Comparison of ENCODE assay signal across 9 cellular contexts in the genomic region with DNA sequence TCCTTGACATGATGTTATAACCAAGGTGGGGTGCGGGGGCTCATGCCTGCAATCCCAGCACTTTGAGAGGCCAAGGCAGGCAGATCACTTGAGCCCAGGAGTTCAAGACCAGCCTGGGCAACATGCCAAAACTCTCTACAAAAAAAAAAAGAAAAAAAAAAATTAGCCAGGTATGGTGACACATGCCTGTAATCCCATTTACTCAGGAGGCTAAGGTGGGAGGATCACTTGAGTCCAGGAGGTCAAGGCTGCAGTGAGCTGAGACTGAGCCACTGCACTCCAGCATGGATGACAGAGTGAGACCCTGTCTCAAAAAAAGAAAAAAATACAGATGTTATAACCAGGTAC. TPM values are rescaled to one million over a fixed set of nuclear protein-coding genes. Genes with fewer than 3 reads are reported as not detected.
DNase-seq lines count a peak whose midpoint lies in the region; ATAC-seq and TF ChIP-seq lines count a peak whose summit lies in the region.
"Not testable (repeated sequence)": the region's sequence is repeated elsewhere in the genome, so short reads cannot be mapped to it uniquely, and the experiment has no call there.
"Had no signal": no experiment of that assay in that cellular context is flagged by ENCODE, and none has a peak within 500 bp of the region (broad histone marks: within the 10 kb centered on the region; RNA-seq: fewer than 3 reads in every experiment).

No MANE protein-coding gene starts in this region.

- H3K27ac ChIP-seq in PC-3 (ENCODE audit: low read length) = peak overlapping the region; percentile 100
- H3K27ac ChIP-seq in epithelial cell of prostate = peak overlapping the region; percentile 65
- H3K27ac ChIP-seq in osteoblast (ENCODE audit: low read depth, low read length) = peak overlapping the region; percentile 24

- not testable (repeated sequence) for H2AFZ ChIP-seq in PC-3 (ENCODE audit: low read length); osteoblast (ENCODE audit: low read length)

- not testable (repeated sequence) for H3K4me3 ChIP-seq in PC-3 (ENCODE audit: low read length); osteoblast (ENCODE audit: insufficient read depth, low read length)

- not testable (repeated sequence) for ATAC-seq in PC-3

- not testable (repeated sequence) for H3K27me3 ChIP-seq in PC-3 (ENCODE audit: low read length); osteoblast (ENCODE audit: insufficient read depth, low read length)

- peaks cover 13% of the 10 kb centered on the region for H3K9me3 Mint-ChIP-seq in MCF 10A (ENCODE audit: unreplicated experiment)

- not testable (repeated sequence) for H3K36me3 ChIP-seq in PC-3 (ENCODE audit: low read depth, low read length); osteoblast (ENCODE audit: insufficient read depth, low read length)

- peaks cover 52% of the 10 kb centered on the region for H3K27me3 Mint-ChIP-seq in MCF 10A (ENCODE audit: insufficient read depth, unreplicated experiment)

- H3K9ac ChIP-seq in PC-3 (ENCODE audit: low read length) = peak overlapping the region; percentile 83

- intact Hi-C loops in PC-3 (cut with micrococcal nuclease) = loop anchor here (10.0 kb wide), 1 partner anchor 157 kb away; the partner anchor contains the start of gene CSTF2
- intact Hi-C loops in MCF 10A (cut with micrococcal nuclease) = not testable (repeated sequence)

- not testable (repeated sequence) for BruUV-seq in PC-3 (replicated peaks; lab: Mats Ljungman, UMichigan); MCF 10A (replicated peaks; lab: Mats Ljungman, UMichigan)

- H3K27ac Mint-ChIP-seq in MCF 10A (ENCODE audit: low read depth, unreplicated experiment) = peak overlapping the region; percentile 63

- not testable (repeated sequence) for H3K79me2 ChIP-seq in PC-3 (ENCODE audit: low read length); osteoblast (ENCODE audit: insufficient read depth, low read length)

- H3K4me3 Mint-ChIP-seq in MCF 10A (ENCODE audit: unreplicated experiment) = not testable (repeated sequence)

- not testable (repeated sequence) for H3K36me3 Mint-ChIP-seq in MCF 10A (ENCODE audit: insufficient read depth, unreplicated experiment)

- DNase-seq in DMS 273 (lab: John Stamatoyannopoulos, UW; ENCODE audit: unreplicated experiment) (peak; percentile 3), HT-29 (ENCODE audit: low spot score) (peak; percentile 38), PC-3 (peak; percentile 40), MCF 10A (ENCODE audit: unreplicated experiment) (peak; percentile 47)
- DNase-seq in epithelial cell of prostate (ENCODE audit: low read depth, low spot score); osteoblast (ENCODE audit: insufficient read length, low spot score, missing footprints): not testable (repeated sequence)

- H3F3A ChIP-seq in PC-3 (ENCODE audit: low read length, unreplicated experiment) = not testable (repeated sequence)

- H4K20me1 ChIP-seq in PC-3 (ENCODE audit: low read length); osteoblast (ENCODE audit: insufficient read depth, low read length): not testable (repeated sequence)

- not testable (repeated sequence) for H3K9me3 ChIP-seq in PC-3 (ENCODE audit: low read length); osteoblast (ENCODE audit: low read depth, low read length)

- peaks cover 38% of the 10 kb centered on the region for H3K4me1 ChIP-seq in PC-3 (ENCODE audit: insufficient read depth, low read length)
- H3K4me1 ChIP-seq in osteoblast (ENCODE audit: insufficient read depth, low read length) = peaks cover 14% of the 10 kb centered on the region

- CTCF ChIA-PET in PC-3 (lab: Charles Lee); MCF 10A (lab: Yijun Ruan, JAX): not testable (repeated sequence)

- H3K4me1 Mint-ChIP-seq in MCF 10A (ENCODE audit: insufficient read depth, unreplicated experiment) = not testable (repeated sequence)

- H3K4me2 ChIP-seq in PC-3 (ENCODE audit: low read length) = peak overlapping the region; percentile 78
- not testable (repeated sequence) for H3K4me2 ChIP-seq in osteoblast (ENCODE audit: insufficient read depth, low read length)

- POLR2A ChIA-PET in PC-3 (lab: Charles Lee; ENCODE audit: unreplicated experiment); MCF 10A (lab: Yijun Ruan, JAX): not testable (repeated sequence)

- H3K9me2 ChIP-seq in PC-3 (replicated peaks; ENCODE audit: low read length) = not testable (repeated sequence)

- not testable (repeated sequence) for TF ChIP-seq CTCF in PC-3 (conservative IDR thresholded peaks at IDR 0.05; ENCODE audit: low read depth, low read length); MCF 10A (IDR thresholded peaks at IDR 0.05; ENCODE audit: unreplicated experiment); osteoblast (IDR thresholded peaks at IDR 0.05; ENCODE audit: extremely low read depth, low read depth, low read length)

RNA-seq across cellular contexts. Expression of gene ARL13A, which starts 12.0 kb away (rescaled TPM):
- not detected in 2 replicates for total RNA-seq in HT-29 (2014; rRNA removed; shearing (Covaris generic))
- total RNA-seq in PC-3 (2014; rRNA removed) (not detected in 2 replicates), MCF 10A (2022) (not detected in 2 replicates), osteoblast (not detected in 2 replicates)
- total RNA-seq: CD8-positive, alpha-beta T cell; Daoy; H4 had no signal

RNA-seq across cellular contexts. Expression of gene XKRX, which starts 52.8 kb away (rescaled TPM):
- total RNA-seq in HT-29 (2014; rRNA removed; shearing (Covaris generic)) = 2.7 and 4.6 TPM in 2 replicates
- 0.46 and 0.55 TPM in 2 replicates for total RNA-seq in PC-3 (2014; rRNA removed)
- 0.17 and 0.26 TPM in 2 replicates for total RNA-seq in MCF 10A (2022)
- under 0.01 and 0.29 TPM in 2 replicates for total RNA-seq in osteoblast
- total RNA-seq: Daoy had no signal

Comparison
In these comparisons a context has a peak if more than half of its experiments do, and no peak if none do; other contexts are left out.
1. H3K27ac ChIP-seq: peak in every context shown above with its lines; median percentile 100 in PC-3; 65 in epithelial cell of prostate; 24 in osteoblast.